ENCODE assay signal across 1 cellular context in the genomic region with DNA sequence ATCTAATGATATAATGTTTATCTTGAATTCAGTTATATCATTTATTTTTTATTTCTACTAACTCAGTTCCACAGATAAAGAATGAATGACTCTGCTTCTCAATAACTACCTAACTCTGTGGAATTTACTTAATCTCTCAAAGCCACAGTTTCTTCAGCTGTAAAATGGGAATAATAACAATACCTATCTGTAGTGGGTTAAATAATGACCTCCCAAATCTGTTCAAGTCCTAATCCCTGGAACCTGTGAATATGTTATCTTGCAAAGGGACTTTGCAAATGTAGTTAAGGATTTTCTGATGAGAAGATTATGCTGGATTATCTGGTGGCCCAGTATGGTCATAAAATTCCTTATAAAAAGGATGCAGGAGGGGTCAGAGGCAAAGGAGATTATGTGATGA.
TF ChIP-seq lines count a peak whose summit lies in the region.

No MANE protein-coding gene starts in this region.

TF ChIP-seq in K562, 482 proteins besides CTCF, POLR2A, EP300 and RAD21 (continued from another document):
- TF ChIP-seq CBFA2T2 (conservative IDR thresholded peaks at IDR 0.05) (0 out of 2 replicates have a peak, but pooled peaks have one; percentile 18), ELF4 (CRISPR knock-in tag; IDR thresholded peaks at IDR 0.05) (no peak)
